In the genomic region with DNA sequence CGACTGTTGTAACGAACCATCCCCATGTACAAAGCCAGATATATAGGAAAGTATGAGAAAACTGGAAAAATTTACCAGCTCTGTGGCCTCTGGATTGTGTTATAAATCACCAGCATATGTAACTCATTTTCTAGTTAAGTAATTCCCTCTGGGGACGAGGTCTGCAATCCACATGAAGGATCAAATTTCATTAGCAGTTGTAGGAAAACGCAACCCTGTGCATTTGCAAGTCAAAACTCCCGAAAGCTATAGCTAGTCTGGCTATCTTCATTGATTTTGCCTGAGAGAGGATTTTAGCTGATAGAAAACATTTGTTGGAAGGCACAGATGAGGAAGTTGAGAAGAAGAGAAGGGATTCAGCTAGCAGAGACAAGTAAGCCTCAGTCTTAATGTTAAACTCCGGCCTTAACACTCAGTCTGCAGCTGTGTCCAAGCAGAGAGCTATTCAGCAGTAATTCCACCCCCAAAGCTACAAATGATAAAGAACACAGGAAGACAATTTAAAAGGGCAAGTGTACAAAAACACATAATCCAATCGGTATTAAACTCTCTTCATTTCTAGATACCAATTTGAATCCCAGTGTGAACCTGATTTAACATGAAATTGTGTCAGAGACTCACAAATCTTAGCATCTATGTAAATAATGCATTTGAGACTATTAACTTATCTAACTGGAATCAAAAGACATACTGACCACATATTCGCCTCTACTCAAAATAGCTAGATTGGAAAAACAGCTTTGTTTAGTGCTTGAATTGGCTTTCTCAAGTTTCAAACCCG, we compare ENCODE assay signal across 1 cellular context.
TF ChIP-seq lines count a peak whose summit lies in the region.

No MANE protein-coding gene starts in this region.

TF ChIP-seq in HEK293, 187 proteins besides CTCF, POLR2A, EP300 and RAD21 (continued from another document and continues in another):
- TF ChIP-seq, protein P1, sequence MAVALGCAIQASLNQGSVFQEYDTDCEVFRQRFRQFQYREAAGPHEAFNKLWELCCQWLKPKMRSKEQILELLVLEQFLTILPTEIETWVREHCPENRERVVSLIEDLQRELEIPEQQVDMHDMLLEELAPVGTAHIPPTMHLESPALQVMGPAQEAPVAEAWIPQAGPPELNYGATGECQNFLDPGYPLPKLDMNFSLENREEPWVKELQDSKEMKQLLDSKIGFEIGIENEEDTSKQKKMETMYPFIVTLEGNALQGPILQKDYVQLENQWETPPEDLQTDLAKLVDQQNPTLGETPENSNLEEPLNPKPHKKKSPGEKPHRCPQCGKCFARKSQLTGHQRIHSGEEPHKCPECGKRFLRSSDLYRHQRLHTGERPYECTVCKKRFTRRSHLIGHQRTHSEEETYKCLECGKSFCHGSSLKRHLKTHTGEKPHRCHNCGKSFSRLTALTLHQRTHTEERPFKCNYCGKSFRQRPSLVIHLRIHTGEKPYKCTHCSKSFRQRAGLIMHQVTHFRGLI (tag by site-specific recombination; IDR thresholded peaks at IDR 0.05): no peak
- TF ChIP-seq ZNF768 (tag by site-specific recombination; IDR thresholded peaks at IDR 0.05): no peak
- peak; percentile 93 for TF ChIP-seq MZF1 (tag by site-specific recombination; IDR thresholded peaks at IDR 0.05; ENCODE audit: borderline replicate concordance)
- TF ChIP-seq ZNF600 (tag by site-specific recombination; IDR thresholded peaks at IDR 0.05): peak; percentile 89
- TF ChIP-seq ZFP69B (tag by site-specific recombination; IDR thresholded peaks at IDR 0.05): peak; percentile 96
- TF ChIP-seq, protein P2, sequence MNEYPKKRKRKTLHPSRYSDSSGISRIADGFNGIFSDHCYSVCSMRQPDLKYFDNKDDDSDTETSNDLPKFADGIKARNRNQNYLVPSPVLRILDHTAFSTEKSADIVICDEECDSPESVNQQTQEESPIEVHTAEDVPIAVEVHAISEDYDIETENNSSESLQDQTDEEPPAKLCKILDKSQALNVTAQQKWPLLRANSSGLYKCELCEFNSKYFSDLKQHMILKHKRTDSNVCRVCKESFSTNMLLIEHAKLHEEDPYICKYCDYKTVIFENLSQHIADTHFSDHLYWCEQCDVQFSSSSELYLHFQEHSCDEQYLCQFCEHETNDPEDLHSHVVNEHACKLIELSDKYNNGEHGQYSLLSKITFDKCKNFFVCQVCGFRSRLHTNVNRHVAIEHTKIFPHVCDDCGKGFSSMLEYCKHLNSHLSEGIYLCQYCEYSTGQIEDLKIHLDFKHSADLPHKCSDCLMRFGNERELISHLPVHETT (tag by site-specific recombination; IDR thresholded peaks at IDR 0.05): peak; percentile 52; the same call in 1 of the 2 replicates
- TF ChIP-seq, protein P3, sequence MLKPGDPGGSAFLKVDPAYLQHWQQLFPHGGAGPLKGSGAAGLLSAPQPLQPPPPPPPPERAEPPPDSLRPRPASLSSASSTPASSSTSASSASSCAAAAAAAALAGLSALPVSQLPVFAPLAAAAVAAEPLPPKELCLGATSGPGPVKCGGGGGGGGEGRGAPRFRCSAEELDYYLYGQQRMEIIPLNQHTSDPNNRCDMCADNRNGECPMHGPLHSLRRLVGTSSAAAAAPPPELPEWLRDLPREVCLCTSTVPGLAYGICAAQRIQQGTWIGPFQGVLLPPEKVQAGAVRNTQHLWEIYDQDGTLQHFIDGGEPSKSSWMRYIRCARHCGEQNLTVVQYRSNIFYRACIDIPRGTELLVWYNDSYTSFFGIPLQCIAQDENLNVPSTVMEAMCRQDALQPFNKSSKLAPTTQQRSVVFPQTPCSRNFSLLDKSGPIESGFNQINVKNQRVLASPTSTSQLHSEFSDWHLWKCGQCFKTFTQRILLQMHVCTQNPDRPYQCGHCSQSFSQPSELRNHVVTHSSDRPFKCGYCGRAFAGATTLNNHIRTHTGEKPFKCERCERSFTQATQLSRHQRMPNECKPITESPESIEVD (tag by site-specific recombination; IDR thresholded peaks at IDR 0.05): peak; percentile 99
- TF ChIP-seq ZNF549 (tag by site-specific recombination; IDR thresholded peaks at IDR 0.05): no peak
- TF ChIP-seq ZNF433 (tag by site-specific recombination; IDR thresholded peaks at IDR 0.05; ENCODE audit: low read depth): no peak
- 0 out of 2 replicates have a peak, but pooled peaks have one; percentile 53 for TF ChIP-seq ZNF423 (tag by site-specific recombination; IDR thresholded peaks at IDR 0.05)
- no peak for TF ChIP-seq ZNF626 (tag by site-specific recombination; IDR thresholded peaks at IDR 0.05)
- TF ChIP-seq ZNF335 (tag by site-specific recombination; conservative IDR thresholded peaks at IDR 0.05): no peak
- peak; percentile 14; the same call in 1 of the 2 replicates for TF ChIP-seq GLIS1 (tag by site-specific recombination; IDR thresholded peaks at IDR 0.05)
- TF ChIP-seq ZNF10 (tag by site-specific recombination; IDR thresholded peaks at IDR 0.05): peak; percentile 97
- TF ChIP-seq, protein P4, sequence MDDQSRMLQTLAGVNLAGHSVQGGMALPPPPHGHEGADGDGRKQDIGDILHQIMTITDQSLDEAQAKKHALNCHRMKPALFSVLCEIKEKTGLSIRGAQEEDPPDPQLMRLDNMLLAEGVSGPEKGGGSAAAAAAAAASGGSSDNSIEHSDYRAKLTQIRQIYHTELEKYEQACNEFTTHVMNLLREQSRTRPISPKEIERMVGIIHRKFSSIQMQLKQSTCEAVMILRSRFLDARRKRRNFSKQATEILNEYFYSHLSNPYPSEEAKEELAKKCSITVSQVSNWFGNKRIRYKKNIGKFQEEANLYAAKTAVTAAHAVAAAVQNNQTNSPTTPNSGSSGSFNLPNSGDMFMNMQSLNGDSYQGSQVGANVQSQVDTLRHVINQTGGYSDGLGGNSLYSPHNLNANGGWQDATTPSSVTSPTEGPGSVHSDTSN (CRISPR knock-in tag; IDR thresholded peaks at IDR 0.05): no peak
- TF ChIP-seq ZNF707 (tag by site-specific recombination; IDR thresholded peaks at IDR 0.05): no peak
- TF ChIP-seq, protein P5, sequence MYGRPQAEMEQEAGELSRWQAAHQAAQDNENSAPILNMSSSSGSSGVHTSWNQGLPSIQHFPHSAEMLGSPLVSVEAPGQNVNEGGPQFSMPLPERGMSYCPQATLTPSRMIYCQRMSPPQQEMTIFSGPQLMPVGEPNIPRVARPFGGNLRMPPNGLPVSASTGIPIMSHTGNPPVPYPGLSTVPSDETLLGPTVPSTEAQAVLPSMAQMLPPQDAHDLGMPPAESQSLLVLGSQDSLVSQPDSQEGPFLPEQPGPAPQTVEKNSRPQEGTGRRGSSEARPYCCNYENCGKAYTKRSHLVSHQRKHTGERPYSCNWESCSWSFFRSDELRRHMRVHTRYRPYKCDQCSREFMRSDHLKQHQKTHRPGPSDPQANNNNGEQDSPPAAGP (tag by site-specific recombination; IDR thresholded peaks at IDR 0.05): peak; percentile 34; the same call in 1 of the 2 replicates
- TF ChIP-seq KLF1 (tag by site-specific recombination; IDR thresholded peaks at IDR 0.05): no peak
- peak; percentile 62; the same call in 1 of the 2 replicates for TF ChIP-seq ZNF76 (tag by site-specific recombination; IDR thresholded peaks at IDR 0.05; ENCODE audit: borderline replicate concordance, low read depth)
- no peak for TF ChIP-seq ZNF155 (tag by site-specific recombination; IDR thresholded peaks at IDR 0.05)
- peak; percentile 40; the same call in 1 of the 2 replicates for TF ChIP-seq ZNF24 (tag by site-specific recombination; IDR thresholded peaks at IDR 0.05)
- TF ChIP-seq ZEB2 (tag by site-specific recombination; IDR thresholded peaks at IDR 0.05): peak; percentile 94
- TF ChIP-seq ZNF211 (tag by site-specific recombination; IDR thresholded peaks at IDR 0.05; ENCODE audit: low read depth): no peak
- TF ChIP-seq ZNF184 (tag by site-specific recombination; IDR thresholded peaks at IDR 0.05): peak; percentile 64
- TF ChIP-seq, protein P6, sequence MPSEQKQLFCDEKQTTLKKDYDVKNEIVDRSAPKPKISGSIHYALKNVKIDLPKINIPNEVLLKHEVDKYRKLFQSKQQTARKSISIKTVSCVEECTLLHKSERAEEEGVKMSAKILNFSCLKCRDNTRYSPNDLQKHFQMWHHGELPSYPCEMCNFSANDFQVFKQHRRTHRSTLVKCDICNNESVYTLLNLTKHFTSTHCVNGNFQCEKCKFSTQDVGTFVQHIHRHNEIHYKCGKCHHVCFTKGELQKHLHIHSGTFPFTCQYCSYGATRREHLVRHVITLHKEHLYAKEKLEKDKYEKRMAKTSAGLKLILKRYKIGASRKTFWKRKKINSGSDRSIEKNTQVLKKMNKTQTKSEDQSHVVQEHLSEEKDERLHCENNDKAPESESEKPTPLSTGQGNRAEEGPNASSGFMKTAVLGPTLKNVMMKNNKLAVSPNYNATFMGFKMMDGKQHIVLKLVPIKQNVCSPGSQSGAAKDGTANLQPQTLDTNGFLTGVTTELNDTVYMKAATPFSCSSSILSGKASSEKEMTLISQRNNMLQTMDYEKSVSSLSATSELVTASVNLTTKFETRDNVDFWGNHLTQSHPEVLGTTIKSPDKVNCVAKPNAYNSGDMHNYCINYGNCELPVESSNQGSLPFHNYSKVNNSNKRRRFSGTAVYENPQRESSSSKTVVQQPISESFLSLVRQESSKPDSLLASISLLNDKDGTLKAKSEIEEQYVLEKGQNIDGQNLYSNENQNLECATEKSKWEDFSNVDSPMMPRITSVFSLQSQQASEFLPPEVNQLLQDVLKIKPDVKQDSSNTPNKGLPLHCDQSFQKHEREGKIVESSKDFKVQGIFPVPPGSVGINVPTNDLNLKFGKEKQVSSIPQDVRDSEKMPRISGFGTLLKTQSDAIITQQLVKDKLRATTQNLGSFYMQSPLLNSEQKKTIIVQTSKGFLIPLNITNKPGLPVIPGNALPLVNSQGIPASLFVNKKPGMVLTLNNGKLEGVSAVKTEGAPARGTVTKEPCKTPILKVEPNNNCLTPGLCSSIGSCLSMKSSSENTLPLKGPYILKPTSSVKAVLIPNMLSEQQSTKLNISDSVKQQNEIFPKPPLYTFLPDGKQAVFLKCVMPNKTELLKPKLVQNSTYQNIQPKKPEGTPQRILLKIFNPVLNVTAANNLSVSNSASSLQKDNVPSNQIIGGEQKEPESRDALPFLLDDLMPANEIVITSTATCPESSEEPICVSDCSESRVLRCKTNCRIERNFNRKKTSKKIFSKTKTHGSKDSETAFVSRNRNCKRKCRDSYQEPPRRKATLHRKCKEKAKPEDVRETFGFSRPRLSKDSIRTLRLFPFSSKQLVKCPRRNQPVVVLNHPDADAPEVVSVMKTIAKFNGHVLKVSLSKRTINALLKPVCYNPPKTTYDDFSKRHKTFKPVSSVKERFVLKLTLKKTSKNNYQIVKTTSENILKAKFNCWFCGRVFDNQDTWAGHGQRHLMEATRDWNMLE (tag by site-specific recombination; conservative IDR thresholded peaks at IDR 0.05; ENCODE audit: low read depth): 0 out of 2 replicates have a peak, but pooled peaks have one; percentile 19
- TF ChIP-seq, protein P7, sequence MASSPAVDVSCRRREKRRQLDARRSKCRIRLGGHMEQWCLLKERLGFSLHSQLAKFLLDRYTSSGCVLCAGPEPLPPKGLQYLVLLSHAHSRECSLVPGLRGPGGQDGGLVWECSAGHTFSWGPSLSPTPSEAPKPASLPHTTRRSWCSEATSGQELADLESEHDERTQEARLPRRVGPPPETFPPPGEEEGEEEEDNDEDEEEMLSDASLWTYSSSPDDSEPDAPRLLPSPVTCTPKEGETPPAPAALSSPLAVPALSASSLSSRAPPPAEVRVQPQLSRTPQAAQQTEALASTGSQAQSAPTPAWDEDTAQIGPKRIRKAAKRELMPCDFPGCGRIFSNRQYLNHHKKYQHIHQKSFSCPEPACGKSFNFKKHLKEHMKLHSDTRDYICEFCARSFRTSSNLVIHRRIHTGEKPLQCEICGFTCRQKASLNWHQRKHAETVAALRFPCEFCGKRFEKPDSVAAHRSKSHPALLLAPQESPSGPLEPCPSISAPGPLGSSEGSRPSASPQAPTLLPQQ (tag by site-specific recombination; IDR thresholded peaks at IDR 0.05): peak; percentile 97
- peak; percentile 4; the same call in 1 of the 2 replicates for TF ChIP-seq ZNF146 (tag by site-specific recombination; IDR thresholded peaks at IDR 0.05)
- TF ChIP-seq, protein P8, sequence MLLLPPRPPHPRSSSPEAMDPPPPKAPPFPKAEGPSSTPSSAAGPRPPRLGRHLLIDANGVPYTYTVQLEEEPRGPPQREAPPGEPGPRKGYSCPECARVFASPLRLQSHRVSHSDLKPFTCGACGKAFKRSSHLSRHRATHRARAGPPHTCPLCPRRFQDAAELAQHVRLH (tag by site-specific recombination; IDR thresholded peaks at IDR 0.05): peak; percentile 82
- TF ChIP-seq, protein P9, sequence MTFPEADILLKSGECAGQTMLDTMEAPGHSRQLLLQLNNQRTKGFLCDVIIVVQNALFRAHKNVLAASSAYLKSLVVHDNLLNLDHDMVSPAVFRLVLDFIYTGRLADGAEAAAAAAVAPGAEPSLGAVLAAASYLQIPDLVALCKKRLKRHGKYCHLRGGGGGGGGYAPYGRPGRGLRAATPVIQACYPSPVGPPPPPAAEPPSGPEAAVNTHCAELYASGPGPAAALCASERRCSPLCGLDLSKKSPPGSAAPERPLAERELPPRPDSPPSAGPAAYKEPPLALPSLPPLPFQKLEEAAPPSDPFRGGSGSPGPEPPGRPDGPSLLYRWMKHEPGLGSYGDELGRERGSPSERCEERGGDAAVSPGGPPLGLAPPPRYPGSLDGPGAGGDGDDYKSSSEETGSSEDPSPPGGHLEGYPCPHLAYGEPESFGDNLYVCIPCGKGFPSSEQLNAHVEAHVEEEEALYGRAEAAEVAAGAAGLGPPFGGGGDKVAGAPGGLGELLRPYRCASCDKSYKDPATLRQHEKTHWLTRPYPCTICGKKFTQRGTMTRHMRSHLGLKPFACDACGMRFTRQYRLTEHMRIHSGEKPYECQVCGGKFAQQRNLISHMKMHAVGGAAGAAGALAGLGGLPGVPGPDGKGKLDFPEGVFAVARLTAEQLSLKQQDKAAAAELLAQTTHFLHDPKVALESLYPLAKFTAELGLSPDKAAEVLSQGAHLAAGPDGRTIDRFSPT (tag by site-specific recombination; IDR thresholded peaks at IDR 0.05): peak; percentile 80
- TF ChIP-seq ZNF138 (tag by site-specific recombination; IDR thresholded peaks at IDR 0.05; ENCODE audit: borderline replicate concordance): no peak
- TF ChIP-seq ZXDB (tag by site-specific recombination; IDR thresholded peaks at IDR 0.05): peak; percentile 74
- TF ChIP-seq ZNF610 (tag by site-specific recombination; IDR thresholded peaks at IDR 0.05; ENCODE audit: borderline replicate concordance): peak; percentile 47; the same call in 1 of the 2 replicates
- TF ChIP-seq ZNF416 (tag by site-specific recombination; IDR thresholded peaks at IDR 0.05): no peak
- no peak for TF ChIP-seq ZNF473 (tag by site-specific recombination; IDR thresholded peaks at IDR 0.05)
- peak; percentile 92 for TF ChIP-seq ZNF366 (tag by site-specific recombination; conservative IDR thresholded peaks at IDR 0.05)
- TF ChIP-seq ZNF2 (tag by site-specific recombination; IDR thresholded peaks at IDR 0.05): peak; percentile 73
- peak; percentile 71; the same call in 1 of the 2 replicates for TF ChIP-seq ZNF596 (tag by site-specific recombination; IDR thresholded peaks at IDR 0.05)
- peak; percentile 68 for TF ChIP-seq PRDM1 (tag by site-specific recombination; IDR thresholded peaks at IDR 0.05)
- peak; percentile 56; the same call in 1 of the 2 replicates for TF ChIP-seq KLF10 (tag by site-specific recombination; IDR thresholded peaks at IDR 0.05)
- no peak for TF ChIP-seq KLF7 (tag by site-specific recombination; IDR thresholded peaks at IDR 0.05; ENCODE audit: borderline replicate concordance)
- TF ChIP-seq BCL11A (tag by site-specific recombination; IDR thresholded peaks at IDR 0.05; ENCODE audit: low read depth): peak; percentile 86
- TF ChIP-seq ZBTB21 (tag by site-specific recombination; IDR thresholded peaks at IDR 0.05): peak; percentile 51; the same call in 1 of the 2 replicates
- no peak for TF ChIP-seq ZNF354C (tag by site-specific recombination; IDR thresholded peaks at IDR 0.05; ENCODE audit: borderline replicate concordance, low read depth)
